Comparison of ENCODE assay signal across 1 cellular context in genomic region chr7:44736896-44737295, GRCh38.
TF ChIP-seq lines count a peak whose summit lies in the region.

No MANE protein-coding gene starts in this region.

TF ChIP-seq in HepG2, 621 proteins besides CTCF, POLR2A, EP300 and RAD21:
- TF ChIP-seq PITX1 (CRISPR knock-in tag; IDR thresholded peaks at IDR 0.05) = no peak
- no peak for TF ChIP-seq FOXC1 (CRISPR knock-in tag; IDR thresholded peaks at IDR 0.05; ENCODE audit: borderline replicate concordance)
- TF ChIP-seq ZNF33A (CRISPR knock-in tag; IDR thresholded peaks at IDR 0.05; ENCODE audit: borderline replicate concordance) = no peak
- TF ChIP-seq PREB (CRISPR knock-in tag; IDR thresholded peaks at IDR 0.05) = no peak
- TF ChIP-seq HINFP (CRISPR knock-in tag; IDR thresholded peaks at IDR 0.05; ENCODE audit: low read depth) = no peak
- no peak for TF ChIP-seq CREM (IDR thresholded peaks at IDR 0.05)
- no peak for TF ChIP-seq CREM (CRISPR knock-in tag; IDR thresholded peaks at IDR 0.05)
